Comparison of ENCODE assay signal across 11 cellular contexts in genomic region chr14:90642239-90642717, GRCh38.
A peak's percentile ranks its signal among the peaks of the same experiment; 100 is the strongest.
DNase-seq lines count a peak whose midpoint lies in the region; ATAC-seq and TF ChIP-seq lines count a peak whose summit lies in the region.
"Had no signal": no experiment of that assay in that cellular context is flagged by ENCODE, and none has a peak within 500 bp of the region (broad histone marks: within the 10 kb centered on the region; RNA-seq: fewer than 3 reads in every experiment).

No MANE protein-coding gene starts in this region.

- H3K4me3 ChIP-seq in endodermal cell (ENCODE audit: low read length), result no peak overlapping the region
- no peak overlapping the region for H3K4me3 ChIP-seq in effector memory CD4-positive, alpha-beta T cell (ENCODE audit: insufficient read depth, low read depth, low read length, poor library complexity, severe bottlenecking)
- H3K4me3 ChIP-seq: pancreas had no signal

- no peaks in the 10 kb centered on the region for H3K27me3 Mint-ChIP-seq in endodermal cell (ENCODE audit: insufficient read depth)
- H3K27me3 Mint-ChIP-seq: CD4-positive, alpha-beta T cell had no signal

- DNase-seq in M059J (ENCODE audit: low read depth) (peak; percentile 22), endodermal cell (peak; percentile 63), islet precursor cell (peak; percentile 73), sciatic nerve (ENCODE audit: low spot score) (no peak), omental fat pad (ENCODE audit: low spot score) (no peak), NCI-H1436 treated with DMSO at 0.1 percent for 48 hours (lab: John Stamatoyannopoulos, UW) (no peak), HK-2 (ENCODE audit: unreplicated experiment) (no peak)
- DNase-seq in effector memory CD4-positive, alpha-beta T cell, result no peak
- DNase-seq: aorta; CD4-positive, alpha-beta T cell; pancreas had no signal

- intact Hi-C loops in sciatic nerve (cut with DNase I), result no loop called here

- H3K4me3 Mint-ChIP-seq in endodermal cell, result no peak overlapping the region
- H3K4me3 Mint-ChIP-seq: CD4-positive, alpha-beta T cell had no signal

- no peaks in the 10 kb centered on the region for H3K36me3 ChIP-seq in endodermal cell (ENCODE audit: control insufficient read depth, insufficient read depth, low read length)
- no peaks in the 10 kb centered on the region for H3K36me3 ChIP-seq in effector memory CD4-positive, alpha-beta T cell (ENCODE audit: control insufficient read depth, insufficient read depth, low read length)

- H3K4me1 ChIP-seq in endodermal cell (ENCODE audit: control insufficient read depth, insufficient read depth, low read length), result peaks cover 29% of the 10 kb centered on the region
- no peaks in the 10 kb centered on the region for H3K4me1 ChIP-seq in effector memory CD4-positive, alpha-beta T cell (ENCODE audit: control insufficient read depth, insufficient read depth, low read length, poor library complexity, severe bottlenecking)
- H3K4me1 ChIP-seq: pancreas had no signal

- TF ChIP-seq CTCF in endodermal cell (conservative IDR thresholded peaks at IDR 0.05), result no peak
- TF ChIP-seq CTCF in omental fat pad (IDR thresholded peaks at IDR 0.05), result no peak

- H3K9me3 ChIP-seq in endodermal cell (ENCODE audit: control insufficient read depth, low read length), result no peaks in the 10 kb centered on the region
- H3K9me3 ChIP-seq in effector memory CD4-positive, alpha-beta T cell (ENCODE audit: control insufficient read depth, low read length), result no peaks in the 10 kb centered on the region
- H3K9me3 ChIP-seq: pancreas had no signal

- no peaks in the 10 kb centered on the region for H3K27me3 ChIP-seq in endodermal cell (ENCODE audit: control insufficient read depth, insufficient read depth, low read length, poor library complexity, severe bottlenecking)
- no peaks in the 10 kb centered on the region for H3K27me3 ChIP-seq in effector memory CD4-positive, alpha-beta T cell (replicated peaks; ENCODE audit: control insufficient read depth, insufficient read depth, low read length, poor library complexity, severe bottlenecking)
- H3K27me3 ChIP-seq: pancreas had no signal

- H3K27ac Mint-ChIP-seq in endodermal cell, result peak overlapping the region; percentile 56
- H3K27ac Mint-ChIP-seq: CD4-positive, alpha-beta T cell had no signal

- peak overlapping the region; percentile 35 for H3K9ac ChIP-seq in endodermal cell (ENCODE audit: extremely low read depth, low read length, poor library complexity, severe bottlenecking)

- H3K4me1 Mint-ChIP-seq in endodermal cell, result peaks cover 38% of the 10 kb centered on the region

- peak overlapping the region; percentile 98 for H3K27ac ChIP-seq in endodermal cell (ENCODE audit: low read depth, low read length)
- H3K27ac ChIP-seq in effector memory CD4-positive, alpha-beta T cell (ENCODE audit: insufficient read depth, low read length, poor library complexity, severe bottlenecking), result no peak overlapping the region
- H3K27ac ChIP-seq: pancreas had no signal

- ATAC-seq in sciatic nerve (peak; percentile 64), omental fat pad (ENCODE audit: low FRiP score) (no peak)

- peaks cover 4% of the 10 kb centered on the region for H3K36me3 Mint-ChIP-seq in endodermal cell (ENCODE audit: low read depth)

- WGBS in endodermal cell (ENCODE audit: insufficient coverage in 1 of 2, insufficient read length in 1 of 2), 2 experiments, result 8 to 34% methylated on average over 2 to 3 of the region's 3 CpGs

- no peaks in the 10 kb centered on the region for H3K9me3 Mint-ChIP-seq in endodermal cell
- H3K9me3 Mint-ChIP-seq: CD4-positive, alpha-beta T cell had no signal

Comparison
In these comparisons a context has a peak if more than half of its experiments do, and no peak if none do; other contexts are left out.
1. DNase-seq: peak in M059J (single experiment), endodermal cell (single experiment) and islet precursor cell (single experiment); none in sciatic nerve (single experiment), effector memory CD4-positive, alpha-beta T cell (0 of 3), omental fat pad (single experiment), NCI-H1436 treated with DMSO at 0.1 percent for 48 hours (single experiment) and HK-2 (single experiment).